In genomic region chr16:67969286-67970039, GRCh38 we compare ENCODE assay signal across 8 cellular contexts. TPM values are rescaled to one million over a fixed set of nuclear protein-coding genes. Genes with fewer than 3 reads are reported as not detected.
A peak's percentile ranks its signal among the peaks of the same experiment; 100 is the strongest.
DNase-seq lines count a peak whose midpoint lies in the region; ATAC-seq and TF ChIP-seq lines count a peak whose summit lies in the region.

No MANE protein-coding gene starts in this region.

- no peaks in the 10 kb centered on the region for H4K20me1 ChIP-seq in OCI-LY1 (ENCODE audit: insufficient read depth, low read length)

- H3K9me3 ChIP-seq in OCI-LY1 (ENCODE audit: low read length) (no peaks in the 10 kb centered on the region), esophagus (ENCODE audit: control insufficient read depth in 2 of 2, insufficient read depth in 1 of 2, low read depth in 1 of 2, low read length in 1 of 2) (no peaks in the 10 kb centered on the region), ovary (no peaks in the 10 kb centered on the region)

- intact Hi-C loops in ovary (cut with DNase I): no loop called here

- no peaks in the 10 kb centered on the region for H3K9me2 ChIP-seq in OCI-LY1 (ENCODE audit: low read depth, low read length)

- H3K27me3 ChIP-seq in GM06990 (replicated peaks; ENCODE audit: control insufficient read depth, insufficient read depth, low read length) (no peaks in the 10 kb centered on the region), OCI-LY1 (ENCODE audit: insufficient read depth, low read length) (no peaks in the 10 kb centered on the region), esophagus (ENCODE audit: control insufficient read depth in 1 of 2, insufficient read depth in 2 of 2, low read length in 2 of 2) (no peaks in the 10 kb centered on the region), ovary (no peaks in the 10 kb centered on the region)

- 44 to 46% methylated on average over 37 of the region's 37 CpGs for WGBS in esophagus, 2 donors
- WGBS in ovary, 3 donors: 32 to 38% (median 34%) methylated on average over 37 of the region's 37 CpGs

- no peaks in the 10 kb centered on the region for H3F3A ChIP-seq in OCI-LY1 (ENCODE audit: insufficient read depth, low read length)

- DNase-seq in GM06990 (ENCODE audit: extremely low read depth, insufficient read length) (no peak), ovary (peak in 2 of 5 donors; percentile 54 to 58)
- no peak for DNase-seq in activated CD8-positive, alpha-beta memory T cell treated with anti-CD3 and anti-CD28 coated beads for 24 hours

- ATAC-seq in HG02610 (IDR thresholded peaks at IDR 0.05; ENCODE audit: unreplicated experiment) (no peak), HG03439 (IDR thresholded peaks at IDR 0.05; ENCODE audit: unreplicated experiment) (no peak), HG03039 (IDR thresholded peaks at IDR 0.05; ENCODE audit: unreplicated experiment) (no peak)

- H3K36me3 ChIP-seq in GM06990 (ENCODE audit: control insufficient read depth, insufficient read depth, low read length) (no peaks in the 10 kb centered on the region), OCI-LY1 (ENCODE audit: insufficient read depth, low read length) (no peaks in the 10 kb centered on the region), esophagus (ENCODE audit: control insufficient read depth in 2 of 2, insufficient read depth in 2 of 2, low read length in 1 of 2) (no peaks in the 10 kb centered on the region), ovary (no peaks in the 10 kb centered on the region)

- TF ChIP-seq CTCF in GM06990 (IDR thresholded peaks at IDR 0.05; ENCODE audit: insufficient read depth, low read length, poor library complexity, severe bottlenecking) (no peak), OCI-LY1 (IDR thresholded peaks at IDR 0.05; ENCODE audit: low read length) (no peak), ovary (IDR thresholded peaks at IDR 0.05) (no peak)

- no peak for TF ChIP-seq EP300 in ovary (IDR thresholded peaks at IDR 0.05)

- H3K79me2 ChIP-seq in OCI-LY1 (ENCODE audit: insufficient read depth, low read length): no peaks in the 10 kb centered on the region

- H3K4me1 ChIP-seq in OCI-LY1 (ENCODE audit: insufficient read depth, low read length, severe bottlenecking) (peaks cover 33% of the 10 kb centered on the region), esophagus (ENCODE audit: control insufficient read depth in 2 of 2, insufficient read depth in 2 of 2, low read length in 1 of 2) (peaks cover 6 to 20% of the 10 kb centered on the region in 2 donors), ovary (ENCODE audit: insufficient read depth) (peaks cover 11% of the 10 kb centered on the region)

- H3K27ac ChIP-seq in OCI-LY1 (ENCODE audit: low read depth, low read length, poor library complexity, severe bottlenecking): no peak overlapping the region
- peak overlapping the region; percentile 80 to 95 for H3K27ac ChIP-seq in esophagus (ENCODE audit: low read depth in 2 of 2, low read length in 1 of 2)
- peak overlapping the region; percentile 16 to 86 for H3K27ac ChIP-seq in ovary

- H3K9ac ChIP-seq in OCI-LY1 (ENCODE audit: low read length): peak overlapping the region; percentile 63

- TF ChIP-seq POLR2A in ovary (IDR thresholded peaks at IDR 0.05): no peak

- H3K4me3 ChIP-seq in GM06990 (replicated peaks; ENCODE audit: low read depth, low read length): peak overlapping the region; percentile 66
- peak overlapping the region; percentile 72 for H3K4me3 ChIP-seq in OCI-LY1 (ENCODE audit: low read depth, low read length, poor library complexity, severe bottlenecking)
- H3K4me3 ChIP-seq in esophagus (ENCODE audit: low read depth in 1 of 2, low read length in 2 of 2): peak overlapping the region; percentile 69 to 82
- H3K4me3 ChIP-seq in ovary: peak overlapping the region; percentile 68

- peak overlapping the region; percentile 81 for H3K4me2 ChIP-seq in OCI-LY1 (ENCODE audit: low read length)

- no peak overlapping the region for H2AFZ ChIP-seq in OCI-LY1 (ENCODE audit: low read length)

RNA-seq across cellular contexts. Expression of gene SLC12A4, which starts 1.0 kb away (rescaled TPM):
- polyA plus RNA-seq in esophagus: 10 to 100 TPM in 1 of 2 donors, 1 to 10 TPM in 1; 9.1 to 17.4 TPM
- total RNA-seq in ovary: 10 to 100 TPM; 27.7 to 85.6 (median 56.5) TPM
- 10 to 100 TPM; 29.7 to 48.7 TPM for polyA plus RNA-seq in ovary

RNA-seq across cellular contexts. Expression of gene DPEP3, which starts 10.8 kb away (rescaled TPM):
- under 1 TPM in 1 of 2 donors, not detected in 1; 0.01 TPM for polyA plus RNA-seq in esophagus
- total RNA-seq in ovary: under 1 TPM in 1 of 7 donors, not detected in 6; 0.23 TPM
- under 1 TPM in 1 of 2 donors, not detected in 1; 0.05 TPM for polyA plus RNA-seq in ovary

RNA-seq across cellular contexts. Expression of gene LCAT, which starts 25.5 kb away (rescaled TPM):
- polyA plus RNA-seq in esophagus: 10 to 100 TPM in 1 of 2 donors, 1 to 10 TPM in 1; 6.2 to 22.9 TPM
- 10 to 100 TPM; 10.5 to 31.2 (median 22.0) TPM for total RNA-seq in ovary
- polyA plus RNA-seq in ovary: 10 to 100 TPM in 1 of 2 donors, 1 to 10 TPM in 1; 7.5 to 15.0 TPM

RNA-seq across cellular contexts. Expression of gene DPEP2, which starts 29.8 kb away (rescaled TPM):
- under 1 TPM; 0.41 to 0.57 TPM for polyA plus RNA-seq in esophagus
- total RNA-seq in ovary: 1 to 10 TPM in 2 of 7 donors, under 1 TPM in 3, not detected in 2; 0.33 to 1.9 (median 0.99) TPM
- polyA plus RNA-seq in ovary: 1 to 10 TPM in 1 of 2 donors, under 1 TPM in 1; 0.76 to 3.1 TPM

RNA-seq across cellular contexts. Expression of gene PSMB10, which starts 32.8 kb away (rescaled TPM):
- polyA plus RNA-seq in esophagus: 10 to 100 TPM; 39.5 to 54.8 TPM
- total RNA-seq in ovary: 10 to 100 TPM; 26.2 to 64.4 (median 50.8) TPM
- 10 to 100 TPM in 1 of 2 donors, 1 to 10 TPM in 1; 5.8 to 63.1 TPM for polyA plus RNA-seq in ovary
